ENCODE assay signal across 8 cellular contexts in genomic region chr7:100437150-100438100, GRCh38. TPM values are rescaled to one million over a fixed set of nuclear protein-coding genes. Genes with fewer than 3 reads are reported as not detected.
DNase-seq lines count a peak whose midpoint lies in the region; ATAC-seq, FAIRE-seq and TF ChIP-seq lines count a peak whose summit lies in the region.

No MANE protein-coding gene starts in this region.

- BruUV-seq in K562 (replicated peaks; lab: Mats Ljungman, UMichigan) = no TSS peak

- TF ChIP-seq RAD21 in K562 (CRISPR knock-in tag; conservative IDR thresholded peaks at IDR 0.05 in 1 of 2, IDR thresholded peaks at IDR 0.05 in 1 of 2) = no peak

- intact Hi-C loops in activated naive CD4-positive, alpha-beta T cell treated with anti-CD3 and anti-CD28 coated beads for 36 hours (cut with micrococcal nuclease) = no loop called here
- intact Hi-C loops in K562 (cut with micrococcal nuclease) = no loop called here
- intact Hi-C loops in transverse colon (cut with DNase I; ENCODE audit: low total_unique reads) = no loop called here

- H3K27me3 ChIP-seq in K562 (ENCODE audit: control insufficient read depth in 2 of 2, insufficient read depth in 2 of 2, low read length in 2 of 2) (no peaks in the 10 kb centered on the region), transverse colon (no peaks in the 10 kb centered on the region)

- no peaks in the 10 kb centered on the region for H3K27me3 Mint-ChIP-seq in activated naive CD4-positive, alpha-beta T cell treated with anti-CD3 and anti-CD28 coated beads for 36 hours (ENCODE audit: low read depth)
- H3K27me3 Mint-ChIP-seq in mesothelial cell of epicardium (ENCODE audit: low read depth) = no peaks in the 10 kb centered on the region

- H3K9me1 ChIP-seq in K562 (ENCODE audit: control insufficient read depth, insufficient read depth, low read length) = peaks cover 3% of the 10 kb centered on the region

- peaks cover 41% of the 10 kb centered on the region for H3K79me2 ChIP-seq in K562 (ENCODE audit: control insufficient read depth, insufficient read depth, low read length)

- H3K4me1 ChIP-seq in K562 (replicated peaks in 1 of 2; ENCODE audit: control insufficient read depth in 2 of 2, insufficient read depth in 2 of 2, low read length in 2 of 2) (peaks cover 41 to 69% of the 10 kb centered on the region in 2 experiments), transverse colon (peaks cover 12 to 24% (median 12%) of the 10 kb centered on the region in 4 donors)

- peaks cover 34% of the 10 kb centered on the region for H3K4me1 Mint-ChIP-seq in activated naive CD4-positive, alpha-beta T cell treated with anti-CD3 and anti-CD28 coated beads for 36 hours (ENCODE audit: low read depth)
- H3K4me1 Mint-ChIP-seq in mesothelial cell of epicardium = peaks cover 23% of the 10 kb centered on the region

- H3K36me3 ChIP-seq in K562 (ENCODE audit: control insufficient read depth, insufficient read depth, low read length) = peaks cover 31% of the 10 kb centered on the region
- H3K36me3 ChIP-seq in transverse colon = peaks cover 0 to 12% (median 0%) of the 10 kb centered on the region in 4 donors

- no peak for FAIRE-seq in K562 (lab: Jason Lieb, UNC)

- TF ChIP-seq POLR2A in K562 (conservative IDR thresholded peaks at IDR 0.05) (no peak), transverse colon (IDR thresholded peaks at IDR 0.05) (no peak)

- no peak for DNase-seq in activated naive CD4-positive, alpha-beta T cell treated with anti-CD3 and anti-CD28 coated beads for 36 hours
- no peak for DNase-seq in activated naive CD4-positive, alpha-beta T cell (lab: John Stamatoyannopoulos, UW)
- DNase-seq in K562 (ENCODE audit: extremely low read depth in 1 of 4, low spot score in 3 of 4) = no peak
- no peak for DNase-seq in mesothelial cell of epicardium (ENCODE audit: low spot score in 2 of 2, unreplicated experiment in 2 of 2)
- DNase-seq in transverse colon = no peak
- no peak for DNase-seq in NCI-H1417 treated with DMSO at 0.1 percent for 48 hours (lab: John Stamatoyannopoulos, UW)

- H3K4me2 ChIP-seq in K562 (ENCODE audit: insufficient read depth, low read length) = peak overlapping the region; percentile 93; the same call in 1 of the 2 replicates

- peak overlapping the region; percentile 94 for H3K4me3 Mint-ChIP-seq in activated naive CD4-positive, alpha-beta T cell treated with anti-CD3 and anti-CD28 coated beads for 36 hours
- peak overlapping the region; percentile 31 for H3K4me3 Mint-ChIP-seq in mesothelial cell of epicardium

- 90% methylated on average over 28 of the region's 28 CpGs for WGBS in K562 (ENCODE audit: insufficient coverage, low coverage, missing lambda C conversion rate)
- 60 to 92% methylated on average over 3 to 28 of the region's 28 CpGs for WGBS in transverse colon (ENCODE audit: low coverage in 1 of 2), 2 donors

- in situ Hi-C loops in K562 (cut with MboI) = no loop called here
- in situ Hi-C loops in transverse colon (cut with MboI; ENCODE audit: low pct_ligation_motif_present in 1 of 4, low pct_unique_long_range_greater_than_20kb in 1 of 4, low sequenced_read_pairs in 3 of 4) = no loop called here

- H3K36me3 Mint-ChIP-seq in activated naive CD4-positive, alpha-beta T cell treated with anti-CD3 and anti-CD28 coated beads for 36 hours (ENCODE audit: low read depth) = peaks cover 34% of the 10 kb centered on the region
- H3K36me3 Mint-ChIP-seq in mesothelial cell of epicardium = peaks cover 6% of the 10 kb centered on the region

- no peaks in the 10 kb centered on the region for H3K9me3 Mint-ChIP-seq in activated naive CD4-positive, alpha-beta T cell treated with anti-CD3 and anti-CD28 coated beads for 36 hours
- H3K9me3 Mint-ChIP-seq in mesothelial cell of epicardium = no peaks in the 10 kb centered on the region

- H4K20me1 ChIP-seq in K562 (replicated peaks; ENCODE audit: control insufficient read depth, insufficient read depth, low read length) = peaks cover 13% of the 10 kb centered on the region; the same call in 1 of the 2 replicates

- no peak for ATAC-seq in K562
- no peak for ATAC-seq in GM18867 (IDR thresholded peaks at IDR 0.05; ENCODE audit: unreplicated experiment)
- no peak for ATAC-seq in GM21381 (IDR thresholded peaks at IDR 0.05; ENCODE audit: unreplicated experiment)

- H3K9me3 ChIP-seq in K562 (replicated peaks; ENCODE audit: control insufficient read depth, insufficient read depth, low read depth, low read length) = no peaks in the 10 kb centered on the region
- no peaks in the 10 kb centered on the region for H3K9me3 ChIP-seq in transverse colon

- peak overlapping the region; percentile 81 to 92; a peak in 3 of 4 replicates for H3K9ac ChIP-seq in K562 (ENCODE audit: insufficient read depth in 1 of 2, low read depth in 2 of 2, low read length in 2 of 2)

- CTCF ChIA-PET in activated naive CD4-positive, alpha-beta T cell treated with anti-CD3 and anti-CD28 coated beads for 36 hours (lab: Charles Lee) = interaction anchor here (0.6 to 1.4 kb wide), 7 partner anchors 15 to 707 kb away, joined by 3 to 8 read pairs (median 4); partner anchors contain the start of gene POP7
- CTCF ChIA-PET in K562 (lab: Yijun Ruan, JAX; ENCODE audit: low intra/inter-chr PET ratio) = interaction anchor here (0.6 kb wide), 1 partner anchor 678 kb away, joined by 8 read pairs; no protein-coding TSS in a partner anchor

- H3K27ac Mint-ChIP-seq in activated naive CD4-positive, alpha-beta T cell treated with anti-CD3 and anti-CD28 coated beads for 36 hours = peak overlapping the region; percentile 97
- H3K27ac Mint-ChIP-seq in mesothelial cell of epicardium = no peak overlapping the region

- TF ChIP-seq EP300 in K562 (IDR thresholded peaks at IDR 0.05; ENCODE audit: low read length) = no peak
- TF ChIP-seq EP300 in transverse colon (IDR thresholded peaks at IDR 0.05; ENCODE audit: low read depth) = no peak

- no peak overlapping the region for H2AFZ ChIP-seq in K562 (ENCODE audit: low read depth, low read length)

- peak overlapping the region; percentile 96; the same call in 2 of the 3 replicates for H3K27ac ChIP-seq in K562 (ENCODE audit: extremely low read depth, low read depth, low read length)
- H3K27ac ChIP-seq in transverse colon = peak overlapping the region; percentile 96 to 98 (median 97)

- TF ChIP-seq CTCF in K562 (IDR thresholded peaks at IDR 0.05 in 2 of 3, conservative IDR thresholded peaks at IDR 0.05 in 1 of 3; ENCODE audit: insufficient read depth in 2 of 3, low read depth in 1 of 3, low read length in 3 of 3) = no peak
- TF ChIP-seq CTCF in mesothelial cell of epicardium (IDR thresholded peaks at IDR 0.05; ENCODE audit: unreplicated experiment) = no peak
- TF ChIP-seq CTCF in transverse colon (IDR thresholded peaks at IDR 0.05) = no peak

- POLR2A ChIA-PET in K562 (lab: Yijun Ruan, JAX) = interaction anchor here (0.6 to 4.3 kb wide), 13 partner anchors 7 to 1036 kb away, joined by 3 to 44 read pairs (median 4); partner anchors contain the start of genes MBLAC1, MEPCE, TSC22D4 and ZCWPW1

- no peak overlapping the region for H3K4me3 ChIP-seq in K562
- peak overlapping the region in 1 of 4 donors; percentile 62 for H3K4me3 ChIP-seq in transverse colon

RNA-seq across cellular contexts. Expression of gene PPP1R35, which starts 1.1 kb away (rescaled TPM):
- 10 to 100 TPM; 45.3 to 53.6 TPM for total RNA-seq in activated naive CD4-positive, alpha-beta T cell treated with anti-CD3 and anti-CD28 coated beads for 36 hours
- total RNA-seq in K562 (2011; cell fraction: chromatin; rRNA removed; ENCODE audit: low replicate concordance) = 18.9 and 64.5 TPM in 2 replicates
- total RNA-seq in K562 (2011; cell fraction: nucleolus; rRNA removed) = 109 and 128 TPM in 2 replicates
- 45.6 and 53.0 TPM in 2 replicates for total RNA-seq in K562 (2011; cell fraction: nucleoplasm; rRNA removed)
- total RNA-seq in K562 (2014; rRNA removed) = 127 and 152 TPM in 2 replicates
- total RNA-seq in K562 (2014; rRNA removed; fragmentation: Illumina TruSeq; extraction: Trizol) = 18.9 and 25.9 TPM in 2 replicates
- 44.9 and 47.9 TPM in 2 replicates for total RNA-seq in K562 (2015; rRNA removed; fragmentation: Illumina TruSeq; extraction: Trizol)
- total RNA-seq in K562 (2021) = 124 and 135 TPM in 2 replicates
- polyA plus RNA-seq in K562 (2011; rRNA removed) = 28.2 and 31.7 TPM in 2 replicates
- polyA plus RNA-seq in K562 (2011; cell fraction: cytosol; rRNA removed) = 38.6 and 141 TPM in 2 replicates
- polyA plus RNA-seq in K562 (2011; cell fraction: nucleus; rRNA removed) = 136 and 297 TPM in 2 replicates
- polyA plus RNA-seq in K562 (2012) = 70.7 and 78.6 TPM in 2 replicates
- polyA plus RNA-seq in K562 (2014; fragmentation: Illumina TruSeq; extraction: Trizol) = 19.4 and 33.7 TPM in 2 replicates
- 1 to 10 TPM; 2.9 to 5.9 TPM for polyA plus RNA-seq in K562 (2014; fragmentation: Nextera tagmentation; extraction: Ambion mirVana)
- 153 and 185 TPM in 2 replicates for polyA plus RNA-seq in K562 (2014; rRNA removed)
- 2.2 and 5.8 TPM in 2 replicates for polyA minus RNA-seq in K562 (2011; rRNA and poly(A)+ RNA removed)
- 13.8 and 18.6 TPM in 2 replicates for polyA minus RNA-seq in K562 (2011; cell fraction: cytosol; rRNA and poly(A)+ RNA removed)
- 16.7 and 26.0 TPM in 2 replicates for polyA minus RNA-seq in K562 (2011; cell fraction: nucleus; rRNA and poly(A)+ RNA removed)
- total RNA-seq in mesothelial cell of epicardium = 25.7 to 29.3 TPM (median 26.6 TPM) in 3 replicates
- 10 to 100 TPM; 17.1 to 98.4 (median 37.2) TPM for total RNA-seq in transverse colon

RNA-seq across cellular contexts. Expression of gene MEPCE, which starts 7.8 kb away (rescaled TPM):
- total RNA-seq in activated naive CD4-positive, alpha-beta T cell treated with anti-CD3 and anti-CD28 coated beads for 36 hours = 10 to 100 TPM; 39.3 to 39.7 TPM
- total RNA-seq in K562 (2011; cell fraction: chromatin; rRNA removed; ENCODE audit: low replicate concordance) = 33.3 and 101 TPM in 2 replicates
- 57.9 and 76.5 TPM in 2 replicates for total RNA-seq in K562 (2011; cell fraction: nucleolus; rRNA removed)
- 40.2 and 43.9 TPM in 2 replicates for total RNA-seq in K562 (2011; cell fraction: nucleoplasm; rRNA removed)
- total RNA-seq in K562 (2014; rRNA removed) (50.6 and 65.4 TPM in 2 replicates), K562 (2014; rRNA removed; fragmentation: Illumina TruSeq; extraction: Trizol) (24.9 and 29.5 TPM in 2 replicates), K562 (2015; rRNA removed; fragmentation: Illumina TruSeq; extraction: Trizol) (60.3 and 60.4 TPM in 2 replicates), K562 (2021) (72.8 and 76.3 TPM in 2 replicates), mesothelial cell of epicardium (34.7 to 38.5 TPM (median 38.4 TPM) in 3 replicates), transverse colon (10 to 100 TPM; 25.9 to 41.9 (median 30.5) TPM)
- polyA plus RNA-seq in K562 (2011; rRNA removed) (16.1 and 16.7 TPM in 2 replicates), K562 (2014; fragmentation: Illumina TruSeq; extraction: Trizol) (66.5 and 77.3 TPM in 2 replicates), K562 (2014; fragmentation: Nextera tagmentation; extraction: Ambion mirVana) (10 to 100 TPM; 10.9 to 13.7 TPM), K562 (2014; rRNA removed) (42.7 and 44.1 TPM in 2 replicates)
- polyA plus RNA-seq in K562 (2011; cell fraction: cytosol; rRNA removed) = 13.0 and 28.0 TPM in 2 replicates
- polyA plus RNA-seq in K562 (2011; cell fraction: nucleus; rRNA removed) = 23.6 and 47.0 TPM in 2 replicates
- 54.7 and 58.7 TPM in 2 replicates for polyA plus RNA-seq in K562 (2012)
- polyA minus RNA-seq in K562 (2011; rRNA and poly(A)+ RNA removed) = 20.0 and 29.4 TPM in 2 replicates
- 18.7 and 24.0 TPM in 2 replicates for polyA minus RNA-seq in K562 (2011; cell fraction: cytosol; rRNA and poly(A)+ RNA removed)
- polyA minus RNA-seq in K562 (2011; cell fraction: nucleus; rRNA and poly(A)+ RNA removed) = 27.9 and 29.5 TPM in 2 replicates

RNA-seq across cellular contexts. Expression of gene ZCWPW1, which starts 8.9 kb away (rescaled TPM):
- total RNA-seq in activated naive CD4-positive, alpha-beta T cell treated with anti-CD3 and anti-CD28 coated beads for 36 hours = 1 to 10 TPM; 3.5 to 5.2 TPM
- total RNA-seq in K562 (2011; cell fraction: chromatin; rRNA removed; ENCODE audit: low replicate concordance) = 2.4 and 3.7 TPM in 2 replicates
- 2.0 and 2.6 TPM in 2 replicates for total RNA-seq in K562 (2011; cell fraction: nucleolus; rRNA removed)
- 1.8 and 3.5 TPM in 2 replicates for total RNA-seq in K562 (2011; cell fraction: nucleoplasm; rRNA removed)
- 1.3 and 1.7 TPM in 2 replicates for total RNA-seq in K562 (2014; rRNA removed)
- 0.84 and 1.8 TPM in 2 replicates for total RNA-seq in K562 (2014; rRNA removed; fragmentation: Illumina TruSeq; extraction: Trizol)
- total RNA-seq in K562 (2015; rRNA removed; fragmentation: Illumina TruSeq; extraction: Trizol) = 1.2 and 1.7 TPM in 2 replicates
- total RNA-seq in K562 (2021) = 0.86 and 0.94 TPM in 2 replicates
- 1.5 and 1.7 TPM in 2 replicates for polyA plus RNA-seq in K562 (2011; rRNA removed)
- polyA plus RNA-seq in K562 (2011; cell fraction: cytosol; rRNA removed) = 0.67 and 0.81 TPM in 2 replicates
- 3.7 and 4.2 TPM in 2 replicates for polyA plus RNA-seq in K562 (2011; cell fraction: nucleus; rRNA removed)
- 2.2 and 3.0 TPM in 2 replicates for polyA plus RNA-seq in K562 (2012)
- 0.79 and 1.4 TPM in 2 replicates for polyA plus RNA-seq in K562 (2014; fragmentation: Illumina TruSeq; extraction: Trizol)
- under 1 TPM; 0.18 to 0.41 TPM for polyA plus RNA-seq in K562 (2014; fragmentation: Nextera tagmentation; extraction: Ambion mirVana)
- polyA plus RNA-seq in K562 (2014; rRNA removed) = 0.61 and 1.6 TPM in 2 replicates
- 0.84 and 0.91 TPM in 2 replicates for polyA minus RNA-seq in K562 (2011; rRNA and poly(A)+ RNA removed)
- polyA minus RNA-seq in K562 (2011; cell fraction: cytosol; rRNA and poly(A)+ RNA removed) = 0.86 and 1.5 TPM in 2 replicates
- 1.2 and 1.6 TPM in 2 replicates for polyA minus RNA-seq in K562 (2011; cell fraction: nucleus; rRNA and poly(A)+ RNA removed)
- 3.4 to 6.1 TPM (median 4.3 TPM) in 3 replicates for total RNA-seq in mesothelial cell of epicardium
- total RNA-seq in transverse colon = 1 to 10 TPM in 1 of 4 donors, under 1 TPM in 2, not detected in 1; 0.68 to 2.4 (median 0.80) TPM

RNA-seq across cellular contexts. Expression of gene SPACDR, which starts 26.6 kb away (rescaled TPM):
- total RNA-seq in activated naive CD4-positive, alpha-beta T cell treated with anti-CD3 and anti-CD28 coated beads for 36 hours = 1 to 10 TPM; 2.3 to 2.6 TPM
- 3.4 and 9.9 TPM in 2 replicates for total RNA-seq in K562 (2011; cell fraction: chromatin; rRNA removed; ENCODE audit: low replicate concordance)
- 1.8 and 4.7 TPM in 2 replicates for total RNA-seq in K562 (2011; cell fraction: nucleolus; rRNA removed)
- total RNA-seq in K562 (2011; cell fraction: nucleoplasm; rRNA removed) = 2.4 and 3.8 TPM in 2 replicates
- total RNA-seq in K562 (2014; rRNA removed) (0.14 and 0.29 TPM in 2 replicates), K562 (2014; rRNA removed; fragmentation: Illumina TruSeq; extraction: Trizol) (not detected in 2 replicates), K562 (2015; rRNA removed; fragmentation: Illumina TruSeq; extraction: Trizol) (0.29 and 0.41 TPM in 2 replicates), K562 (2021) (0.55 and 1.2 TPM in 2 replicates), mesothelial cell of epicardium (2.0 to 3.6 TPM (median 3.3 TPM) in 3 replicates), transverse colon (not detected)
- polyA plus RNA-seq in K562 (2011; rRNA removed) (0.18 and 0.20 TPM in 2 replicates), K562 (2014; fragmentation: Illumina TruSeq; extraction: Trizol) (0.13 and 0.24 TPM in 2 replicates), K562 (2014; fragmentation: Nextera tagmentation; extraction: Ambion mirVana) (under 1 TPM; 0.07 to 0.11 TPM), K562 (2014; rRNA removed) (0.12 and 0.15 TPM in 2 replicates)
- polyA plus RNA-seq in K562 (2011; cell fraction: cytosol; rRNA removed) = 0.40 and 0.56 TPM in 2 replicates
- polyA plus RNA-seq in K562 (2011; cell fraction: nucleus; rRNA removed) = 1.0 and 2.9 TPM in 2 replicates
- polyA plus RNA-seq in K562 (2012) = 0.47 and 2.1 TPM in 2 replicates
- not detected in 2 replicates for polyA minus RNA-seq in K562 (2011; rRNA and poly(A)+ RNA removed)
- not detected in 2 replicates for polyA minus RNA-seq in K562 (2011; cell fraction: cytosol; rRNA and poly(A)+ RNA removed)
- polyA minus RNA-seq in K562 (2011; cell fraction: nucleus; rRNA and poly(A)+ RNA removed) = not detected in 2 replicates

RNA-seq across cellular contexts. Expression of gene TSC22D4, which starts 41.6 kb away (rescaled TPM):
- total RNA-seq in activated naive CD4-positive, alpha-beta T cell treated with anti-CD3 and anti-CD28 coated beads for 36 hours = 10 to 100 TPM; 46.0 to 48.7 TPM
- 30.5 and 88.7 TPM in 2 replicates for total RNA-seq in K562 (2011; cell fraction: chromatin; rRNA removed; ENCODE audit: low replicate concordance)
- total RNA-seq in K562 (2011; cell fraction: nucleolus; rRNA removed) = 56.8 and 60.5 TPM in 2 replicates
- 38.6 and 57.1 TPM in 2 replicates for total RNA-seq in K562 (2011; cell fraction: nucleoplasm; rRNA removed)
- total RNA-seq in K562 (2014; rRNA removed) (77.6 and 102 TPM in 2 replicates), K562 (2014; rRNA removed; fragmentation: Illumina TruSeq; extraction: Trizol) (10.1 and 13.1 TPM in 2 replicates), K562 (2015; rRNA removed; fragmentation: Illumina TruSeq; extraction: Trizol) (31.3 and 33.9 TPM in 2 replicates), K562 (2021) (102 and 107 TPM in 2 replicates), mesothelial cell of epicardium (50.5 to 52.7 TPM (median 52.4 TPM) in 3 replicates), transverse colon (100 to 1,000 TPM in 1 of 4 donors, 10 to 100 TPM in 3; 41.6 to 101 (median 67.6) TPM)
- polyA plus RNA-seq in K562 (2011; rRNA removed) (14.2 and 18.8 TPM in 2 replicates), K562 (2014; fragmentation: Illumina TruSeq; extraction: Trizol) (28.7 and 51.7 TPM in 2 replicates), K562 (2014; fragmentation: Nextera tagmentation; extraction: Ambion mirVana) (under 1 TPM; 0.37 to 0.92 TPM), K562 (2014; rRNA removed) (57.9 and 61.0 TPM in 2 replicates)
- 13.0 and 47.0 TPM in 2 replicates for polyA plus RNA-seq in K562 (2011; cell fraction: cytosol; rRNA removed)
- polyA plus RNA-seq in K562 (2011; cell fraction: nucleus; rRNA removed) = 22.1 and 53.6 TPM in 2 replicates
- 64.9 and 107 TPM in 2 replicates for polyA plus RNA-seq in K562 (2012)
- 5.5 and 9.6 TPM in 2 replicates for polyA minus RNA-seq in K562 (2011; rRNA and poly(A)+ RNA removed)
- 24.5 and 26.5 TPM in 2 replicates for polyA minus RNA-seq in K562 (2011; cell fraction: cytosol; rRNA and poly(A)+ RNA removed)
- 10.0 and 13.5 TPM in 2 replicates for polyA minus RNA-seq in K562 (2011; cell fraction: nucleus; rRNA and poly(A)+ RNA removed)
